18 cellular contexts compared by ENCODE assay signal in the genomic region with DNA sequence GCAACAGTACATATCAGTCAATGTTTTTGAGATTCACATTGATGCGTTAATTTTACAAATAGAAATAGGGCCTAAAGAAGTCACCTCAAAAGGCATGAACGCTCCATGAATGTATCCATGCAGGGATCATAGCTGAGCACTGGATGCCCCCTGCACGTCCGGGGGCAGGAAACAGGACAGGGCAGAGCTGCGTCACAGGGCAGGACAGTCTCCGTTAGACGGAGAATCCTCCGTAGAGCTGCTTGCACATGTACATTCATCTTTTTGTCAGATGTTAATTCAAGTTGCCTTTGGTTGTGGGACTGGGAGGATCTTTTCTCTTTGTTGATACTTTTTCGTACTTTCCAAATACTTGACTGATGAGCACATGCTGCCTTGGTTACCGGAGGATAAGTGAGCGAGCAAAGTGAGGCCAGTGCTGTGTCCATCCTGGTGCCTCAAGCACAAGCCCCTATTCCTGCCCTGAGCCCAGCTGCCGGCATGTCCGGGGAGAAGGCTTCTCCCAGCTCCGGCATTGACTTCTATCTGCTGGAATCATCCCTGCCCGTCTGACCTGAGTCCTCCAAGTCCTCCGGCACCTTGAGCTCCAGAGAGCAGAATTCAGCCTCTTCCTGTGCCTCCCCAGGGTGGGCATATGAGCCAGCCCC. TPM values are rescaled to one million over a fixed set of nuclear protein-coding genes. Genes with fewer than 3 reads are reported as not detected.
DNase-seq lines count a peak whose midpoint lies in the region; ATAC-seq, FAIRE-seq and TF ChIP-seq lines count a peak whose summit lies in the region.
"Had no signal": no experiment of that assay in that cellular context is flagged by ENCODE, and none has a peak within 500 bp of the region (broad histone marks: within the 10 kb centered on the region; RNA-seq: fewer than 3 reads in every experiment).

No MANE protein-coding gene starts in this region.

- H3K9me3 ChIP-seq in kidney (ENCODE audit: control insufficient read depth in 1 of 2, low read length in 2 of 2), result no peaks in the 10 kb centered on the region
- H3K9me3 ChIP-seq in testis, result no peaks in the 10 kb centered on the region

- H3K9ac ChIP-seq in kidney (ENCODE audit: low read length in 2 of 2), result no peak overlapping the region
- H3K9ac ChIP-seq: BLaER1, GM23248 had no signal

- WGBS in testis, 2 donors, result 75 to 91% methylated on average over 16 of the region's 16 CpGs

- CTCF ChIA-PET in WTC11 (lab: Charles Lee), result interaction anchor here (1.3 to 2.5 kb wide), 3 partner anchors 8 to 108 kb away, joined by 5 to 19 read pairs (median 14); a partner anchor contains a TSS
- CTCF ChIA-PET in activated CD4-positive, alpha-beta memory T cell treated with anti-CD3 and anti-CD28 coated beads, Interleukin-2, amount 10 ng/mL, durations not matched to agents 7 days and 5 days (lab: Charles Lee), result interaction anchor here (2.6 kb wide), 1 partner anchor 15 kb away, joined by 7 read pairs; a partner anchor contains a TSS

- no peak overlapping the region for H3K27ac ChIP-seq in kidney (ENCODE audit: low read depth in 2 of 2, low read length in 2 of 2)
- H3K27ac ChIP-seq in testis, result no peak overlapping the region
- H3K27ac ChIP-seq: BLaER1, GM23248, HL-60 had no signal

- H3K4me1 Mint-ChIP-seq in WTC11, result peaks cover 4% of the 10 kb centered on the region; the same call in 1 of the 2 replicates
- no peaks in the 10 kb centered on the region for H3K4me1 Mint-ChIP-seq in osteocyte (ENCODE audit: unreplicated experiment)
- no peaks in the 10 kb centered on the region for H3K4me1 Mint-ChIP-seq in activated CD4-positive, alpha-beta memory T cell treated with anti-CD3 and anti-CD28 coated beads, Interleukin-2, amount 10 ng/mL, durations not matched to agents 7 days and 5 days

- intact Hi-C loops in kidney (cut with DNase I) (no loop called here), testis (cut with DNase I; ENCODE audit: low total_unique reads) (no loop called here)

- H3K27me3 ChIP-seq in testis, result no peaks in the 10 kb centered on the region
- H3K27me3 ChIP-seq: BLaER1 had no signal

- no peaks in the 10 kb centered on the region; the same call in 1 of the 2 replicates for H3K27me3 Mint-ChIP-seq in WTC11 (ENCODE audit: low read depth)
- peaks cover 11% of the 10 kb centered on the region for H3K27me3 Mint-ChIP-seq in osteocyte (ENCODE audit: unreplicated experiment)
- H3K27me3 Mint-ChIP-seq in activated CD4-positive, alpha-beta memory T cell treated with anti-CD3 and anti-CD28 coated beads, Interleukin-2, amount 10 ng/mL, durations not matched to agents 7 days and 5 days, result peaks cover 5% of the 10 kb centered on the region

- peaks cover 7% of the 10 kb centered on the region; the same call in 1 of the 2 replicates for H3K9me3 Mint-ChIP-seq in WTC11
- H3K9me3 Mint-ChIP-seq in osteocyte (ENCODE audit: unreplicated experiment), result peaks cover 9% of the 10 kb centered on the region
- no peaks in the 10 kb centered on the region for H3K9me3 Mint-ChIP-seq in activated CD4-positive, alpha-beta memory T cell treated with anti-CD3 and anti-CD28 coated beads, Interleukin-2, amount 10 ng/mL, durations not matched to agents 7 days and 5 days

- peak; percentile 35 for FAIRE-seq in GM12891 (lab: Jason Lieb, UNC)
- FAIRE-seq in kidney (lab: Jason Lieb, UNC), result no peak
- no peak for FAIRE-seq in HTR-8/SVneo (lab: Jason Lieb, UNC)
- FAIRE-seq: GM18507 had no signal

- H3K27ac Mint-ChIP-seq in WTC11 (0 out of 2 replicates have a peak overlapping the region, but pooled peaks have one; percentile 19), osteocyte (ENCODE audit: unreplicated experiment) (no peak overlapping the region)
- no peak overlapping the region for H3K27ac Mint-ChIP-seq in activated CD4-positive, alpha-beta memory T cell treated with anti-CD3 and anti-CD28 coated beads, Interleukin-2, amount 10 ng/mL, durations not matched to agents 7 days and 5 days

- DNase-seq in GM12891 (ENCODE audit: insufficient read length, low spot score) (no peak), WTC11 (ENCODE audit: low spot score) (no peak), kidney (peak; percentile 34), testis (peak; percentile 9), osteocyte (ENCODE audit: extremely low spot score, unreplicated experiment) (no peak), HTR-8/SVneo (ENCODE audit: insufficient read length, low spot score) (no peak)
- no peak for DNase-seq in activated CD4-positive, alpha-beta memory T cell treated with anti-CD3 and anti-CD28 coated beads, Interleukin-2, amount 10 ng/mL, durations not matched to agents 7 days and 5 days
- DNase-seq: EL; GM23248; KBM-7; NCI-H1092; NCI-H1694; NCI-H345; NCI-H526 treated with DMSO at 0.1 percent for 48 hours; NK-92 treated with Interleukin-12 subunit alpha and Interleukin-12 subunit beta, amount 100 ng/mL, for 24 hours had no signal

- H3K36me3 ChIP-seq in kidney (ENCODE audit: control insufficient read depth in 1 of 2, insufficient read depth in 2 of 2, low read length in 2 of 2) (no peaks in the 10 kb centered on the region), testis (ENCODE audit: low read depth, missing control alignments) (no peaks in the 10 kb centered on the region)

- H3K4me1 ChIP-seq in kidney (ENCODE audit: control insufficient read depth in 1 of 2, insufficient read depth in 1 of 2, low read depth in 1 of 2, low read length in 2 of 2), result no peaks in the 10 kb centered on the region
- no peaks in the 10 kb centered on the region for H3K4me1 ChIP-seq in testis

- H3K4me3 ChIP-seq in kidney (ENCODE audit: low read length in 2 of 2) (no peak overlapping the region), testis (no peak overlapping the region)
- H3K4me3 ChIP-seq: BLaER1, GM23248 had no signal

- H3K4me3 Mint-ChIP-seq in WTC11 (no peak overlapping the region), osteocyte (ENCODE audit: unreplicated experiment) (no peak overlapping the region)
- no peak overlapping the region for H3K4me3 Mint-ChIP-seq in activated CD4-positive, alpha-beta memory T cell treated with anti-CD3 and anti-CD28 coated beads, Interleukin-2, amount 10 ng/mL, durations not matched to agents 7 days and 5 days

- POLR2A ChIA-PET in WTC11 (lab: Charles Lee), result no interaction called here
- POLR2A ChIA-PET in activated CD4-positive, alpha-beta memory T cell treated with anti-CD3 and anti-CD28 coated beads, Interleukin-2, amount 10 ng/mL, durations not matched to agents 7 days and 5 days (lab: Charles Lee), result interaction anchor here (2.2 kb wide), 1 partner anchor 12 kb away, joined by 7 read pairs; no protein-coding TSS in a partner anchor

- peaks cover 14% of the 10 kb centered on the region for H3K36me3 Mint-ChIP-seq in WTC11
- peaks cover 6% of the 10 kb centered on the region for H3K36me3 Mint-ChIP-seq in osteocyte (ENCODE audit: unreplicated experiment)
- no peaks in the 10 kb centered on the region for H3K36me3 Mint-ChIP-seq in activated CD4-positive, alpha-beta memory T cell treated with anti-CD3 and anti-CD28 coated beads, Interleukin-2, amount 10 ng/mL, durations not matched to agents 7 days and 5 days (ENCODE audit: low read depth)

- no peak for ATAC-seq in WTC11

- TF ChIP-seq POLR2A in GM12891 (IDR thresholded peaks at IDR 0.05; ENCODE audit: low read depth, low read length) (no peak), testis (IDR thresholded peaks at IDR 0.05) (no peak)

- TF ChIP-seq CTCF in WTC11 (IDR thresholded peaks at IDR 0.05), result no peak
- no peak for TF ChIP-seq CTCF in kidney (IDR thresholded peaks at IDR 0.05; ENCODE audit: borderline replicate concordance, extremely low read depth, insufficient read depth)
- no peak for TF ChIP-seq CTCF in testis (IDR thresholded peaks at IDR 0.05)
- no peak for TF ChIP-seq CTCF in osteocyte (IDR thresholded peaks at IDR 0.05)

TF ChIP-seq in GM12891, 5 proteins besides CTCF, POLR2A, EP300 and RAD21:
- TF ChIP-seq PAX5 (IDR thresholded peaks at IDR 0.05; ENCODE audit: insufficient read depth, low read length, severe bottlenecking) (no peak), SPI1 (IDR thresholded peaks at IDR 0.05; ENCODE audit: low read depth, low read length) (no peak), POU2F2 (IDR thresholded peaks at IDR 0.05; ENCODE audit: low read depth, low read length) (no peak), TAF1 (IDR thresholded peaks at IDR 0.05; ENCODE audit: low read depth, low read length) (no peak), POLR2AphosphoS5 (IDR thresholded peaks at IDR 0.05; ENCODE audit: low read depth, low read length) (no peak)

TF ChIP-seq in WTC11, 78 proteins besides CTCF, POLR2A, EP300 and RAD21 (continues in another document):
- TF ChIP-seq ZBTB21 (CRISPR knock-in tag; IDR thresholded peaks at IDR 0.05; ENCODE audit: borderline replicate concordance), result no peak

RNA-seq across cellular contexts. Expression of a gene that starts 15.0 kb away (rescaled TPM):
- 6.9 TPM for polyA plus RNA-seq in GM12891 (2012; ENCODE audit: low read depth, missing spikeins)
- total RNA-seq in WTC11 (2021), result 91.6 to 97.7 TPM (median 93.9 TPM) in 3 replicates
- total RNA-seq in kidney, result 62.3 TPM
- polyA plus RNA-seq in kidney (ENCODE audit: insufficient read depth, low read depth, low replicate concordance), result 78.7 TPM
- total RNA-seq in testis, result 100 to 1,000 TPM; 166 to 190 TPM
- 155 TPM for polyA plus RNA-seq in testis (ENCODE audit: insufficient read depth, low read depth, low replicate concordance)
- 64.7 and 68.7 TPM in 2 replicates for total RNA-seq in osteocyte
- 10 to 100 TPM; 16.0 to 18.7 TPM for total RNA-seq in activated CD4-positive, alpha-beta memory T cell treated with anti-CD3 and anti-CD28 coated beads, Interleukin-2, amount 10 ng/mL, durations not matched to agents 7 days and 5 days

RNA-seq across cellular contexts. Expression of a gene that starts 30.5 kb away (rescaled TPM):
- polyA plus RNA-seq in GM12891 (2012; ENCODE audit: low read depth, missing spikeins), result 80.7 TPM
- 142 to 160 TPM (median 142 TPM) in 3 replicates for total RNA-seq in WTC11 (2021)
- total RNA-seq in kidney, result 75.0 TPM
- 63.6 TPM for polyA plus RNA-seq in kidney (ENCODE audit: insufficient read depth, low read depth, low replicate concordance)
- 10 to 100 TPM; 67.1 to 85.6 TPM for total RNA-seq in testis
- polyA plus RNA-seq in testis (ENCODE audit: insufficient read depth, low read depth, low replicate concordance), result 99.3 TPM
- total RNA-seq in osteocyte, result 85.7 and 86.6 TPM in 2 replicates
- total RNA-seq in activated CD4-positive, alpha-beta memory T cell treated with anti-CD3 and anti-CD28 coated beads, Interleukin-2, amount 10 ng/mL, durations not matched to agents 7 days and 5 days, result 100 to 1,000 TPM; 109 to 115 TPM

RNA-seq across cellular contexts. Expression of a gene that starts 53.4 kb away (rescaled TPM):
- 0.18 TPM for polyA plus RNA-seq in GM12891 (2012; ENCODE audit: low read depth, missing spikeins)
- total RNA-seq in WTC11 (2021), result 0.18 to 0.83 TPM (median 0.25 TPM) in 3 replicates
- total RNA-seq in kidney, result 1.7 TPM
- 0.17 TPM for polyA plus RNA-seq in kidney (ENCODE audit: insufficient read depth, low read depth, low replicate concordance)
- 1 to 10 TPM; 3.5 to 6.1 TPM for total RNA-seq in testis
- polyA plus RNA-seq in testis (ENCODE audit: insufficient read depth, low read depth, low replicate concordance), result 2.1 TPM
- 0.10 and 0.16 TPM in 2 replicates for total RNA-seq in osteocyte
- not detected for total RNA-seq in activated CD4-positive, alpha-beta memory T cell treated with anti-CD3 and anti-CD28 coated beads, Interleukin-2, amount 10 ng/mL, durations not matched to agents 7 days and 5 days
- total RNA-seq: GM23248 had no signal

Comparison
In these comparisons a context has a peak if more than half of its experiments do, and no peak if none do; other contexts are left out.
1. DNase-seq: peak in kidney (single experiment) and testis (single experiment); none in GM12891 (single experiment), WTC11 (single experiment), osteocyte (single experiment), HTR-8/SVneo (single experiment) and activated CD4-positive, alpha-beta memory T cell treated with anti-CD3 and anti-CD28 coated beads, Interleukin-2, amount 10 ng/mL, durations not matched to agents 7 days and 5 days (single experiment).